17 cellular contexts compared by ENCODE assay signal in genomic region chr3:38687306-38687705, GRCh38.
DNase-seq lines count a peak whose midpoint lies in the region; ATAC-seq and TF ChIP-seq lines count a peak whose summit lies in the region.
"Had no signal": no experiment of that assay in that cellular context is flagged by ENCODE, and none has a peak within 500 bp of the region (broad histone marks: within the 10 kb centered on the region; RNA-seq: fewer than 3 reads in every experiment).

No MANE protein-coding gene starts in this region.

- no peak overlapping the region for H3K4me3 ChIP-seq in RWPE2 (ENCODE audit: severe bottlenecking)
- H3K4me3 ChIP-seq: MG63, SJCRH30 had no signal

- H3K4me1 ChIP-seq in RWPE2 (ENCODE audit: insufficient read depth, poor library complexity, severe bottlenecking) = no peaks in the 10 kb centered on the region
- H3K4me1 ChIP-seq: SJCRH30 had no signal

- no peaks in the 10 kb centered on the region for H3K9me3 ChIP-seq in RWPE2 (ENCODE audit: severe bottlenecking)
- H3K9me3 ChIP-seq: MG63, SJCRH30 had no signal

- TF ChIP-seq CTCF in RWPE2 (IDR thresholded peaks at IDR 0.05; ENCODE audit: poor library complexity, severe bottlenecking) = no peak

- ATAC-seq in RWPE2 (ENCODE audit: low read depth) (0 out of 3 replicates have a peak, but pooled peaks have one; percentile 33), HG03097 (IDR thresholded peaks at IDR 0.05; ENCODE audit: low FRiP score, unreplicated experiment) (no peak)

- no peaks in the 10 kb centered on the region for H3K27me3 ChIP-seq in RWPE2 (ENCODE audit: insufficient read depth, poor library complexity, severe bottlenecking)
- H3K27me3 ChIP-seq: MG63, SJCRH30 had no signal

- DNase-seq in CD1c-positive myeloid dendritic cell (ENCODE audit: extremely low spot score) (peak; percentile 31), MV-4-11 (lab: John Stamatoyannopoulos, UW) (peak; percentile 86), RWPE2 (ENCODE audit: low spot score) (no peak), epithelial cell of prostate (ENCODE audit: low read depth, low spot score) (peak; percentile 55)
- no peak for DNase-seq in activated naive CD4-positive, alpha-beta T cell treated with anti-CD3 and anti-CD28 coated beads, Interleukin-2, amount 50 U/mL, for 16 hours
- DNase-seq in activated CD4-positive, CD25-positive, alpha-beta regulatory T cell treated with anti-CD3 and anti-CD28 coated beads, Interleukin-2, amount 50 U/mL, for 72 hours = no peak
- DNase-seq: DMS79, Kasumi-1, MG63, NCI-H1694, NCI-H2081, NCI-H2171 treated with DMSO at 0.1 percent for 48 hours, NCI-H524 treated with DMSO at 0.1 percent for 48 hours, NCI-H82, SJCRH30 had no signal

- H3K36me3 ChIP-seq in RWPE2 (ENCODE audit: low read depth) = no peaks in the 10 kb centered on the region
- H3K36me3 ChIP-seq: MG63, SJCRH30 had no signal

- H3K27ac ChIP-seq in RWPE2 (ENCODE audit: poor library complexity, severe bottlenecking) (no peak overlapping the region), epithelial cell of prostate (peak overlapping the region; percentile 72)
- H3K27ac ChIP-seq: RWPE1, SJCRH30 had no signal

Comparison
In these comparisons a context has a peak if more than half of its experiments do, and no peak if none do; other contexts are left out.
1. DNase-seq: peak in CD1c-positive myeloid dendritic cell (single experiment), MV-4-11 (single experiment) and epithelial cell of prostate (single experiment); none in RWPE2 (single experiment), activated naive CD4-positive, alpha-beta T cell treated with anti-CD3 and anti-CD28 coated beads, Interleukin-2, amount 50 U/mL, for 16 hours (single experiment) and activated CD4-positive, CD25-positive, alpha-beta regulatory T cell treated with anti-CD3 and anti-CD28 coated beads, Interleukin-2, amount 50 U/mL, for 72 hours (single experiment).